In genomic region chr11:122556605-122557004, GRCh38 we compare ENCODE assay signal across 8 cellular contexts.
DNase-seq lines count a peak whose midpoint lies in the region; TF ChIP-seq lines count a peak whose summit lies in the region.

No MANE protein-coding gene starts in this region.

- no peak overlapping the region for H3K4me2 ChIP-seq in mesendoderm (ENCODE audit: low read length)

- H2AK5ac ChIP-seq in mesendoderm (ENCODE audit: low read length), result no peak overlapping the region

- BruUV-seq in A673 (replicated peaks; lab: Mats Ljungman, UMichigan) (no TSS peak), Calu3 (replicated peaks; lab: Mats Ljungman, UMichigan) (no TSS peak)

- intact Hi-C loops in A673 (cut with micrococcal nuclease; ENCODE audit: unreplicated experiment), result no loop called here
- intact Hi-C loops in Calu3 (cut with micrococcal nuclease; ENCODE audit: unreplicated experiment), result no loop called here

- H3K36me3 Mint-ChIP-seq in Calu3 (ENCODE audit: insufficient read depth, unreplicated experiment), result no peaks in the 10 kb centered on the region

- no peak overlapping the region for H3K4ac ChIP-seq in mesendoderm (ENCODE audit: low read depth, low read length)

- WGBS in mesendoderm (ENCODE audit: extremely low coverage, insufficient coverage, low lambda C conversion rate), result no CpG with 5 or more reads among the region's 34 CpGs

- no peaks in the 10 kb centered on the region for H3K79me1 ChIP-seq in mesendoderm (ENCODE audit: low read length)

- H3K56ac ChIP-seq in mesendoderm (ENCODE audit: low read length), result peak overlapping the region; percentile 56

- H3K4me3 Mint-ChIP-seq in Calu3 (ENCODE audit: low read depth, unreplicated experiment), result no peak overlapping the region

- H3K36me3 ChIP-seq in A673 (ENCODE audit: insufficient read depth, low read length, poor library complexity, severe bottlenecking), result no peaks in the 10 kb centered on the region
- no peaks in the 10 kb centered on the region for H3K36me3 ChIP-seq in mesendoderm (ENCODE audit: control insufficient read depth, insufficient read depth, low read length)

- H3K79me2 ChIP-seq in mesendoderm (ENCODE audit: control insufficient read depth, insufficient read depth, low read length), result no peaks in the 10 kb centered on the region

- no peak overlapping the region for H3K27ac Mint-ChIP-seq in Calu3 (ENCODE audit: unreplicated experiment)

- H3K27me3 ChIP-seq in A673 (replicated peaks; ENCODE audit: insufficient read depth, low read depth, low read length, poor library complexity) (no peaks in the 10 kb centered on the region), mesendoderm (ENCODE audit: insufficient read depth, low read length, poor library complexity) (no peaks in the 10 kb centered on the region)

- no peaks in the 10 kb centered on the region for H3K9me3 Mint-ChIP-seq in Calu3 (ENCODE audit: low read depth, unreplicated experiment)

- no peak overlapping the region for H3K27ac ChIP-seq in A673 (ENCODE audit: low read depth, low read length, poor library complexity, severe bottlenecking)
- H3K27ac ChIP-seq in coronary artery, result no peak overlapping the region
- no peak overlapping the region for H3K27ac ChIP-seq in mesendoderm (ENCODE audit: low read depth, low read length)

- no peak overlapping the region for H2BK15ac ChIP-seq in mesendoderm (replicated peaks; ENCODE audit: low read depth)

- H4K8ac ChIP-seq in mesendoderm (ENCODE audit: low read depth, low read length), result no peak overlapping the region

- H3K27me3 Mint-ChIP-seq in Calu3 (ENCODE audit: unreplicated experiment), result no peaks in the 10 kb centered on the region

- no peak overlapping the region for H3K18ac ChIP-seq in mesendoderm (ENCODE audit: low read length)

- TF ChIP-seq CTCF in A673 (conservative IDR thresholded peaks at IDR 0.05; ENCODE audit: low read depth, low read length) (peak; percentile 35; the same call in 1 of the 2 replicates), coronary artery (IDR thresholded peaks at IDR 0.05) (no peak), Calu3 (IDR thresholded peaks at IDR 0.05; ENCODE audit: unreplicated experiment) (no peak)

- H3K4me1 ChIP-seq in A673 (ENCODE audit: insufficient read depth, low read length, poor library complexity, severe bottlenecking) (no peaks in the 10 kb centered on the region), mesendoderm (ENCODE audit: control insufficient read depth, low read depth, low read length) (no peaks in the 10 kb centered on the region)

- H3K9me3 ChIP-seq in A673 (ENCODE audit: low read depth, low read length, poor library complexity, severe bottlenecking), result no peaks in the 10 kb centered on the region

- no peak overlapping the region for H3K23ac ChIP-seq in mesendoderm (ENCODE audit: low read length)

- DNase-seq in A673 (ENCODE audit: low spot score) (peak; percentile 31), HEK293T (ENCODE audit: extremely low spot score) (no peak), coronary artery (ENCODE audit: low spot score) (no peak), mesendoderm (peak; percentile 54), NCI-H187 (lab: John Stamatoyannopoulos, UW) (no peak), Calu3 (no peak), cortex of kidney (lab: John Stamatoyannopoulos, UW) (no peak), MV-4-11 (lab: John Stamatoyannopoulos, UW) (no peak)

- no peaks in the 10 kb centered on the region for H3K4me1 Mint-ChIP-seq in Calu3 (ENCODE audit: low read depth, unreplicated experiment)

- no peak overlapping the region for H4K5ac ChIP-seq in mesendoderm (ENCODE audit: low read length)

- POLR2A ChIA-PET in A673 (lab: Charles Lee; ENCODE audit: low non-redundant PET), result interaction anchor here (0.6 kb wide), 1 partner anchor 923 kb away, joined by 4 read pairs; no protein-coding TSS in a partner anchor
- POLR2A ChIA-PET in HEK293T (lab: Yijun Ruan, JAX), result no interaction called here

- no peak overlapping the region for H3K4me3 ChIP-seq in A673 (ENCODE audit: low read depth, low read length, poor library complexity, severe bottlenecking)
- H3K4me3 ChIP-seq in coronary artery, result peak overlapping the region; percentile 62
- H3K4me3 ChIP-seq in mesendoderm (ENCODE audit: low read length), result no peak overlapping the region

- CTCF ChIA-PET in A673 (lab: Charles Lee) (no interaction called here), HEK293T (lab: Yijun Ruan, JAX) (interaction anchor here (0.7 kb wide), 1 partner anchor 480 kb away, joined by 3 read pairs; no protein-coding TSS in a partner anchor), Calu3 (lab: Charles Lee) (no interaction called here)

- H2BK120ac ChIP-seq in mesendoderm (ENCODE audit: low read depth, low read length), result no peak overlapping the region

- H3K9ac ChIP-seq in mesendoderm (ENCODE audit: low read length), result peak overlapping the region; percentile 34

- H2BK5ac ChIP-seq in mesendoderm (ENCODE audit: low read length), result no peak overlapping the region

TF ChIP-seq in HEK293T, 16 proteins besides CTCF, POLR2A, EP300 and RAD21:
- TF ChIP-seq SUZ12 (IDR thresholded peaks at IDR 0.05) (no peak), L3MBTL2 (conservative IDR thresholded peaks at IDR 0.05) (0 out of 2 replicates have a peak, but pooled peaks have one; percentile 34)

Comparison
In these comparisons a context has a peak if more than half of its experiments do, and no peak if none do; other contexts are left out.
1. DNase-seq: peak in A673 (single experiment) and mesendoderm (single experiment); none in HEK293T (single experiment), coronary artery (single experiment), NCI-H187 (0 of 2), Calu3 (single experiment), cortex of kidney (single experiment) and MV-4-11 (single experiment).